ENCODE assay signal across 27 cellular contexts in the genomic region with DNA sequence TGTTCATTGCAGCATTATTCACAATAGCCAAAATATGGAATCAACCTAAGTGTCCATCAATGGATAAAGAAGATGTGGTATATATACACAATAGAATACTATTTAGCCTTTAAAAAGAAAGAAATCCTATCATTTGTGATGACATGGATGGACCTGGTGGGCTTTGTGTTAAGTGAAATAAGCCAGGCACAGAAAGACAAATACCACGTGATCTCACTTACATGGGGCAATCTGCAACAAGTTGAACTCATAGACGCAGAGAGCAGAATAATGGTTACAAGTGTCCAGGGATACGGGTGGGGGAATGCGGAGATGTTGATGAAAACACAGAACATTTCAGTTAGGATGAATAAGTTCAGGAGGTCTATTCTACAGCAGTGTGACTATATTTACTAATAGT.
"Had no signal": no experiment of that assay in that cellular context is flagged by ENCODE, and none has a peak within 500 bp of the region (broad histone marks: within the 10 kb centered on the region; RNA-seq: fewer than 3 reads in every experiment).

No MANE protein-coding gene starts in this region.

- H3K4me1 ChIP-seq: colonic mucosa, esophagus muscularis mucosa, esophagus squamous epithelium, foreskin keratinocyte, gastrocnemius medialis, gastroesophageal sphincter, heart left ventricle, heart right ventricle had no signal

- H3K36me3 ChIP-seq: colonic mucosa, esophagus muscularis mucosa, esophagus squamous epithelium, gastrocnemius medialis, gastroesophageal sphincter, heart left ventricle, heart right ventricle had no signal

- FAIRE-seq: colon, endometrium, endothelial cell of umbilical vein had no signal

- H3K27me3 ChIP-seq: colonic mucosa, dorsolateral prefrontal cortex, esophagus muscularis mucosa, esophagus squamous epithelium, gastrocnemius medialis, gastroesophageal sphincter, heart left ventricle had no signal

- H3K27ac ChIP-seq: colonic mucosa, coronary artery, dorsolateral prefrontal cortex, epithelial cell of prostate, esophagus muscularis mucosa, esophagus squamous epithelium, foreskin keratinocyte, gastrocnemius medialis, gastroesophageal sphincter, heart left ventricle, heart right ventricle had no signal

- DNase-seq: colonic mucosa; cortex of kidney; dermis blood vessel endothelial cell; dorsolateral prefrontal cortex; effector CD4-positive, alpha-beta T cell; effector CD8-positive, alpha-beta T cell; effector memory CD4-positive, alpha-beta T cell; effector memory CD8-positive, alpha-beta T cell; endodermal cell; erythroblast; esophagus squamous epithelium; foreskin fibroblast; foreskin keratinocyte; foreskin melanocyte; gastrocnemius medialis; glutamatergic neuron; head of caudate nucleus; heart left ventricle; heart right ventricle had no signal

- H3K9me3 ChIP-seq: colonic mucosa, esophagus muscularis mucosa, esophagus squamous epithelium, gastrocnemius medialis, gastroesophageal sphincter, heart left ventricle, heart right ventricle had no signal

- H3K4me3 ChIP-seq: colonic mucosa, coronary artery, dorsolateral prefrontal cortex, esophagus muscularis mucosa, esophagus squamous epithelium, gastrocnemius medialis, gastroesophageal sphincter, heart left ventricle, heart right ventricle had no signal

- ATAC-seq: effector memory CD8-positive, alpha-beta T cell; esophagus mucosa; foreskin keratinocyte; gastrocnemius medialis; gastroesophageal sphincter; heart left ventricle; heart right ventricle had no signal
